19 cellular contexts compared by ENCODE assay signal in the genomic region with DNA sequence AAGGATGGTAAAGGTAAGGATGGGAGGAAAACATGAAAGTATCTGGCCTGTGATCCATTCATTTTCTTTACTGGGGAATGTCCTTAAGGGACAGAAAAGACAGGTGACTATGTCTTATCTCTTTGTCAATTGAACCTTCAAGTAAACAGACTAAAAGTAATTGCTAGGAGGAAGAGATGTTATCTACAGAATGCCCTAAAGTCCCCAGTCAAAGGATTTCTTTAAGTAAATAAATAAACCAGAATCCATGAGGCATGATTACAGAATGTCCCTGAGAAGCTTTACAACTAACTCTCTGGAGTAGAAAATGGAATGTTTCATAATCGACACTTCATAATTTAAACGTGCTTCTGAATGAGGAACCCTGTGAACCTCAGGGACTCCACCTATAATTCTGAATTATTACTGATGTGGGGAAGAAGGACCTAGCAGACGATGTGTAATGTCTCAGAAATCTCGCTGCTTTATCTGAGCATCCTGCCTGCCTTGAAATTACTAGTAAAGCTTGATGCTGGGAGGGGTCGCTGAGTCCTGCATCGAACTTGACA.
DNase-seq lines count a peak whose midpoint lies in the region; ATAC-seq, FAIRE-seq and TF ChIP-seq lines count a peak whose summit lies in the region.
"Had no signal": no experiment of that assay in that cellular context is flagged by ENCODE, and none has a peak within 500 bp of the region (broad histone marks: within the 10 kb centered on the region; RNA-seq: fewer than 3 reads in every experiment).

No MANE protein-coding gene starts in this region.

- TF ChIP-seq CTCF in C4-2B (conservative IDR thresholded peaks at IDR 0.05) (no peak), LNCaP clone FGC (IDR thresholded peaks at IDR 0.05; ENCODE audit: control insufficient read depth, extremely low read depth, insufficient read depth) (no peak)

- FAIRE-seq in HTR-8/SVneo (lab: Jason Lieb, UNC): no peak
- FAIRE-seq: GM19239 had no signal

- DNase-seq in LNCaP clone FGC (ENCODE audit: low read depth): peak; percentile 94
- DNase-seq in amniotic epithelial cell (ENCODE audit: low read depth): peak; percentile 59
- DNase-seq in left colon: no peak
- DNase-seq in NCI-H1694 (lab: John Stamatoyannopoulos, UW): no peak
- DNase-seq in DMS153 (lab: John Stamatoyannopoulos, UW): no peak
- DNase-seq in HTR-8/SVneo (ENCODE audit: insufficient read length, low spot score): no peak
- DNase-seq in cortex of kidney (lab: John Stamatoyannopoulos, UW): no peak
- DNase-seq: CD8-positive, alpha-beta memory T cell; DMS79 treated with DMSO at 0.1 percent for 48 hours; GDM1; GM23248; MV-4-11; NCI-H187 had no signal

- peak; percentile 80 for ATAC-seq in left colon
- ATAC-seq: Panc1 had no signal

- intact Hi-C loops in left colon (cut with DNase I, micrococcal nuclease): no loop called here

- H3K27ac ChIP-seq in C4-2B: peak overlapping the region; percentile 52; the same call in 1 of the 2 replicates
- H3K27ac ChIP-seq: BLaER1 treated with 17β-estradiol and CSF1 and Interleukin-3, amounts not matched to agents 10 nM and 100 nM; GM23248; SJSA1 had no signal

- peak overlapping the region; percentile 5; the same call in 1 of the 2 replicates for H3K4me3 ChIP-seq in LNCaP clone FGC (ENCODE audit: low read depth, low read length)
- H3K4me3 ChIP-seq: BLaER1 treated with 17β-estradiol and CSF1 and Interleukin-3, amounts not matched to agents 10 nM and 100 nM; GM23248; HAP-1; SJSA1 had no signal

Comparison
In these comparisons a context has a peak if more than half of its experiments do, and no peak if none do; other contexts are left out.
1. DNase-seq: peak in LNCaP clone FGC (single experiment) and amniotic epithelial cell (single experiment); none in left colon (0 of 2), NCI-H1694 (single experiment), DMS153 (single experiment), HTR-8/SVneo (single experiment) and cortex of kidney (single experiment).